In genomic region chr5:127752503-127753265, GRCh38 we compare ENCODE assay signal across 14 cellular contexts. TPM values are rescaled to one million over a fixed set of nuclear protein-coding genes. Genes with fewer than 3 reads are reported as not detected.
"Had no signal": no experiment of that assay in that cellular context is flagged by ENCODE, and none has a peak within 500 bp of the region (broad histone marks: within the 10 kb centered on the region; RNA-seq: fewer than 3 reads in every experiment).

No MANE protein-coding gene starts in this region.

RNA-seq across cellular contexts. Expression of gene CCDC192, which starts 49.5 kb away (rescaled TPM):
- total RNA-seq: activated naive CD4-positive, alpha-beta T cell treated with anti-CD3 and anti-CD28 coated beads for 36 hours; activated T-helper 2 cell treated with anti-CD3 and anti-CD28 coated beads, Interferon-gamma antibody, Interleukin-2, Interleukin-4, amounts not matched to agents 10 μg/mL and 5 μg/mL and 100 μg/mL, durations not matched to agents 14 hours and 24 hours and 36 hours; astrocyte; bronchial epithelial cell; chondrocyte; dermis blood vessel endothelial cell; epithelial cell of proximal tubule; fibroblast of villous mesenchyme; glomerular endothelial cell; liver; natural killer cell treated with Interleukin-12 subunit alpha and Interleukin-12 subunit beta and Interleukin-15 and Interleukin-18, amount 100 ng/mL, for 72 hours; osteoblast; prostate gland; right cardiac atrium had no signal
- polyA plus RNA-seq: liver had no signal
